In the genomic region with DNA sequence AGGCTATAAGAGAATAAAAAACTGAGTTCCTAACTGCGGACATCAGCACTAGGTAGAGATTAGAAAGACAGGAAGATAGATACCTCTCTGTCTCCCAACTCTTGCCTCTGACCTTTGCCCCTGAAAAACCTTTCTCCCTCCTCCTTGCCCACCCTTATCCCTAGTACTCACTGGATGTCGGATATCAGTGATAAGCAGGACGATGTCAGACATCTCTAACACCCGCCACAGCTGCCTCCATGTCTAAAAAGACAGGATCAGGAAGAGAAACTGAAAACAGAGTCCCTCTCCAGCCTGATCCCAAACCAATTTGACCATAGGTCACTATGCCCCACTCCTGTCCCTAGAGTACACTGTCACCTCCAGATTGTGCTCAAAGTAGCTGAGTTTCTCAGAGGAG, we compare ENCODE assay signal across 1 cellular context.
TF ChIP-seq lines count a peak whose summit lies in the region.

No MANE protein-coding gene starts in this region.

TF ChIP-seq in H1, 55 proteins besides CTCF, POLR2A, EP300 and RAD21:
- TF ChIP-seq TCF12 (IDR thresholded peaks at IDR 0.05; ENCODE audit: low read depth, low read length) (no peak), EZH2 (IDR thresholded peaks at IDR 0.05; ENCODE audit: low read depth, low read length, severe bottlenecking) (no peak)
